Comparison of ENCODE assay signal across 21 cellular contexts in the genomic region with DNA sequence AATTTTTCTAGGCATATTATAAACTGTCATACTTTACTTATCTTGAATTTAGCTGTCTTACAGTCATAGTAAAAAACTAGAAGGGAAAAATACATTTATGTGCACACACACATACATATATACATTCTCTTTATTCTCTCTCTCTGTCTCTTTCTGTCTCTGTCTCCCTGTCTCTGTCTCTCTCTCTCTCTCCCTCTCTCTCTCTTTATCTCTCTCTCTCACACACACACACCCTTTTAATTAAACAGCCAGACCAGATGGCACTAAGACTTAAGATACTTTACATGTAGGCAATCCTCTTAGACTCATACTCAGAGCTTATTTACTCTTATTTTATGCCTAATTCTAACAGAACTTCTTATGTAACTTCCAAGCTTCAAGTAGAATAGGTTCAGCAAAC.
DNase-seq lines count a peak whose midpoint lies in the region; ATAC-seq and TF ChIP-seq lines count a peak whose summit lies in the region.
"Had no signal": no experiment of that assay in that cellular context is flagged by ENCODE, and none has a peak within 500 bp of the region (broad histone marks: within the 10 kb centered on the region; RNA-seq: fewer than 3 reads in every experiment).

No MANE protein-coding gene starts in this region.

- H3K27ac ChIP-seq in BLaER1 (peak overlapping the region; percentile 44; the same call in 1 of the 2 replicates), RWPE1 (no peak overlapping the region)

- in situ Hi-C loops in KBM-7 (cut with MboI; ENCODE audit: low pct_unique_long_range_greater_than_20kb, low sequenced_read_pairs), result no loop called here

- peak; percentile 39 for TF ChIP-seq POLR2A in erythroblast (IDR thresholded peaks at IDR 0.05; ENCODE audit: low read length)

- CTCF ChIA-PET in RWPE1 (lab: Yijun Ruan, JAX), result no interaction called here

- ATAC-seq in GM18873 (IDR thresholded peaks at IDR 0.05; ENCODE audit: low FRiP score, unreplicated experiment), result no peak
- ATAC-seq: CD8-positive, alpha-beta T cell; GM23338; HCT116 had no signal

- TF ChIP-seq CTCF in RWPE1 (conservative IDR thresholded peaks at IDR 0.05; ENCODE audit: low read depth), result no peak

- H3K9ac ChIP-seq in BLaER1, result 0 out of 2 replicates have a peak overlapping the region, but pooled peaks have one; percentile 21

- H3K4me1 ChIP-seq in BLaER1, result peaks cover 33% of the 10 kb centered on the region

- DNase-seq in NCI-H524 (lab: John Stamatoyannopoulos, UW), result peak; percentile 88 to 89
- DNase-seq in OCI-M1 (lab: John Stamatoyannopoulos, UW), result peak; percentile 64
- DNase-seq in erythroblast (lab: John Stamatoyannopoulos, UW), result peak; percentile 65 to 87
- no peak for DNase-seq in KBM-7
- DNase-seq in RWPE1 (ENCODE audit: low spot score), result no peak
- DNase-seq: ACHN; BE2C; Calu3; CD8-positive, alpha-beta T cell; DMS153; DMS79; GDM1; H7; HFFc6; IMR-90; Kasumi-1; KG1 had no signal

- no peaks in the 10 kb centered on the region for H3K36me3 ChIP-seq in BLaER1
- H3K36me3 ChIP-seq: BE2C had no signal

- H3K4me3 ChIP-seq in BLaER1, result no peak overlapping the region
- H3K4me3 ChIP-seq: GM23338 had no signal

- no peaks in the 10 kb centered on the region for H4K20me1 ChIP-seq in BLaER1

- POLR2A ChIA-PET in RWPE1 (lab: Yijun Ruan, JAX; ENCODE audit: low non-redundant PET), result no interaction called here

- peak overlapping the region; percentile 74 for H3K4me2 ChIP-seq in BLaER1
- H3K4me2 ChIP-seq: GM23338 had no signal

- H3K27me3 ChIP-seq in BLaER1, result no peaks in the 10 kb centered on the region
- H3K27me3 ChIP-seq: BE2C had no signal

- H3K9me3 ChIP-seq in BLaER1, result no peaks in the 10 kb centered on the region
- H3K9me3 ChIP-seq: BE2C had no signal

Comparison
In these comparisons a context has a peak if more than half of its experiments do, and no peak if none do; other contexts are left out.
1. DNase-seq: peak in NCI-H524 (2 of 2), OCI-M1 (single experiment) and erythroblast (2 of 2); none in KBM-7 (single experiment) and RWPE1 (single experiment).